ENCODE assay signal across 25 cellular contexts in genomic region chr16:13122074-13122473, GRCh38.
"Had no signal": no experiment of that assay in that cellular context is flagged by ENCODE, and none has a peak within 500 bp of the region (broad histone marks: within the 10 kb centered on the region; RNA-seq: fewer than 3 reads in every experiment).

No MANE protein-coding gene starts in this region.

- H3K4me3 Mint-ChIP-seq: naive B cell; natural killer cell treated with Interleukin-12 subunit alpha and Interleukin-12 subunit beta and Interleukin-15 and Interleukin-18, amount 100 ng/mL, for 72 hours; neural crest cell; stimulated activated effector memory CD8-positive, alpha-beta T cell treated with anti-CD3 and anti-CD28 coated beads, Interleukin-12 subunit alpha, Interleukin-12 subunit beta, amount 100 ng/mL, for 72 hours; type B pancreatic cell had no signal

- H3K4me2 ChIP-seq: hepatocyte had no signal

- H3K27ac ChIP-seq: coronary artery, esophagus muscularis mucosa, foreskin keratinocyte, gastroesophageal sphincter, heart left ventricle, hepatocyte, left lung, neutrophil, parathyroid adenoma, stomach, thyroid gland had no signal

- H2AFZ ChIP-seq: hepatocyte, parathyroid adenoma had no signal

- H3K79me2 ChIP-seq: hepatocyte, parathyroid adenoma had no signal

- FAIRE-seq: endothelial cell of umbilical vein had no signal

- H3K27ac Mint-ChIP-seq: naive B cell; natural killer cell treated with Interleukin-12 subunit alpha and Interleukin-12 subunit beta and Interleukin-15 and Interleukin-18, amount 100 ng/mL, for 72 hours; progenitor cell of endocrine pancreas; stimulated activated effector memory CD8-positive, alpha-beta T cell treated with anti-CD3 and anti-CD28 coated beads, Interleukin-12 subunit alpha, Interleukin-12 subunit beta, amount 100 ng/mL, for 72 hours; type B pancreatic cell had no signal

- H3K36me3 ChIP-seq: esophagus muscularis mucosa, gastroesophageal sphincter, heart left ventricle, left lung, neutrophil, stomach, thyroid gland had no signal

- H3K9me3 ChIP-seq: esophagus muscularis mucosa, gastroesophageal sphincter, neutrophil, thyroid gland had no signal

- H3K4me1 Mint-ChIP-seq: naive B cell; stimulated activated effector memory CD8-positive, alpha-beta T cell treated with anti-CD3 and anti-CD28 coated beads, Interleukin-12 subunit alpha, Interleukin-12 subunit beta, amount 100 ng/mL, for 72 hours had no signal

- H3K4me3 ChIP-seq: coronary artery, esophagus muscularis mucosa, gastroesophageal sphincter, heart left ventricle, hepatocyte, left lung, stomach, thyroid gland had no signal

- H3K9me3 Mint-ChIP-seq: natural killer cell treated with Interleukin-12 subunit alpha and Interleukin-12 subunit beta and Interleukin-15 and Interleukin-18, amount 100 ng/mL, for 72 hours; type B pancreatic cell had no signal

- H3K4me1 ChIP-seq: foreskin keratinocyte, heart left ventricle, left lung, parathyroid adenoma, stomach, thyroid gland had no signal

- ATAC-seq: foreskin keratinocyte; gastroesophageal sphincter; heart left ventricle; left cardiac atrium; left lung; natural killer cell treated with Interleukin-12 subunit alpha and Interleukin-12 subunit beta and Interleukin-15 and Interleukin-18, amount 100 ng/mL, for 72 hours; sciatic nerve; stimulated activated effector memory CD8-positive, alpha-beta T cell treated with anti-CD3 and anti-CD28 coated beads, Interleukin-12 subunit alpha, Interleukin-12 subunit beta, amount 100 ng/mL, for 72 hours had no signal

- H3K9ac ChIP-seq: parathyroid adenoma had no signal

- H3K27me3 ChIP-seq: foreskin keratinocyte, gastroesophageal sphincter, hepatocyte, left lung, neutrophil, stomach, thyroid gland had no signal

- H3K36me3 Mint-ChIP-seq: natural killer cell treated with Interleukin-12 subunit alpha and Interleukin-12 subunit beta and Interleukin-15 and Interleukin-18, amount 100 ng/mL, for 72 hours; stimulated activated effector memory CD8-positive, alpha-beta T cell treated with anti-CD3 and anti-CD28 coated beads, Interleukin-12 subunit alpha, Interleukin-12 subunit beta, amount 100 ng/mL, for 72 hours; type B pancreatic cell had no signal

- DNase-seq: dermis blood vessel endothelial cell; effector memory CD4-positive, alpha-beta T cell; foreskin keratinocyte; heart left ventricle; left cardiac atrium; left lung; naive B cell; stimulated activated CD4-positive, alpha-beta T cell treated with anti-CD3 and anti-CD28 coated beads, Interleukin-2, amount 100 ng/mL, for 24 hours; stimulated activated CD4-positive, alpha-beta T cell treated with anti-CD3 and anti-CD28 coated beads, Interleukin-4, amount 100 ng/mL, for 24 hours; stimulated activated naive CD4-positive, alpha-beta T cell treated with Interleukin-2 at 50 U/mL for 16 hours; stomach; thyroid gland had no signal
